22 cellular contexts compared by ENCODE assay signal in the genomic region with DNA sequence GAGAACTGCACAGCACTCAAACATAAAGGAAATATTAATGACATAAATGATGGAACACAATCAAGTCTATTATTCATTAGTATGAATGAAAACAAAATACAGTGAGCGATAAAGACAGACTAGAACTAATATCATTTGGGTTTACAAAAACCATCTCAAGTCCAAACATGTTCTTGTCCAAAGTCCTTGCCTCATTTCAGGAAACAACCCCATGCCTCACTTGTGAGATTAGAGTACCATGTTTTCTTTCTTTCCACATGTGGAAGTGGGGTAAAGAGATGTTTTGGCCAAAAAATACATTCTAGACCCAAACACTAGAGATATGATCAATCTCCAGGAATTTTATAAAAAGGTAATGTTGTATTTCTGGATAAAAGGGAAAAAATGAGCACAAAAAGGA.
"Had no signal": no experiment of that assay in that cellular context is flagged by ENCODE, and none has a peak within 500 bp of the region (broad histone marks: within the 10 kb centered on the region; RNA-seq: fewer than 3 reads in every experiment).

No MANE protein-coding gene starts in this region.

- H3K4me3 ChIP-seq: SJSA1, SK-N-MC had no signal

- H3K27me3 ChIP-seq: SJSA1 had no signal

- H3K27ac ChIP-seq: HL-60, SJSA1, SK-N-MC had no signal

- H3K9me3 ChIP-seq: SJSA1 had no signal

- DNase-seq: KBM-7, MM.1S, NCI-H1092 treated with DMSO at 0.1 percent for 48 hours, NCI-H1436, NCI-H187, NCI-H2029, NCI-H2081 treated with DMSO at 0.1 percent for 48 hours, NCI-H2171, NCI-H226, NCI-H446, NCI-H510A, NCI-H524 treated with DMSO at 0.1 percent for 48 hours, NCI-H69, NCI-H774, Right ventricle myocardium superior, RPMI8226, SIG-M5 had no signal

- FAIRE-seq: HTR-8/SVneo, RCC 7860 had no signal

- H3K36me3 ChIP-seq: SJSA1 had no signal
